ENCODE assay signal across 13 cellular contexts in genomic region chr3:171807129-171807675, GRCh38. TPM values are rescaled to one million over a fixed set of nuclear protein-coding genes. Genes with fewer than 3 reads are reported as not detected.
DNase-seq lines count a peak whose midpoint lies in the region; ATAC-seq and TF ChIP-seq lines count a peak whose summit lies in the region.
"Had no signal": no experiment of that assay in that cellular context is flagged by ENCODE, and none has a peak within 500 bp of the region (broad histone marks: within the 10 kb centered on the region; RNA-seq: fewer than 3 reads in every experiment).

No MANE protein-coding gene starts in this region.

- H3K27me3 ChIP-seq in left ventricle myocardium inferior (ENCODE audit: low read depth) (no peaks in the 10 kb centered on the region), colonic mucosa (no peaks in the 10 kb centered on the region), muscle layer of duodenum (ENCODE audit: low read depth, low read length) (no peaks in the 10 kb centered on the region)

- H3K27ac ChIP-seq in left ventricle myocardium inferior (replicated peaks) (peak overlapping the region; percentile 86), colonic mucosa (peak overlapping the region; percentile 70), muscle layer of duodenum (ENCODE audit: low read length) (peak overlapping the region; percentile 63), urinary bladder (ENCODE audit: low read depth) (peak overlapping the region; percentile 76)
- H3K27ac ChIP-seq: VCaP had no signal

- TF ChIP-seq CTCF in left ventricle myocardium inferior (IDR thresholded peaks at IDR 0.05; ENCODE audit: borderline replicate concordance) (no peak), colonic mucosa (IDR thresholded peaks at IDR 0.05) (no peak), GM13976 (IDR thresholded peaks at IDR 0.05; ENCODE audit: borderline replicate concordance, control extremely low read depth, extremely low read depth, insufficient read depth, missing control alignments) (no peak)

- H3K36me3 ChIP-seq in left ventricle myocardium inferior (no peaks in the 10 kb centered on the region), colonic mucosa (no peaks in the 10 kb centered on the region), muscle layer of duodenum (ENCODE audit: control insufficient read depth in 1 of 2, insufficient read depth in 2 of 2, low read length in 2 of 2) (peaks cover 0 to 7% of the 10 kb centered on the region in 2 donors), urinary bladder (ENCODE audit: insufficient read depth) (no peaks in the 10 kb centered on the region)

- ATAC-seq in Right ventricle myocardium superior (ENCODE audit: poor library complexity): no peak
- no peak for ATAC-seq in HG03442 (IDR thresholded peaks at IDR 0.05; ENCODE audit: unreplicated experiment)
- ATAC-seq: activated CD8-positive, alpha-beta T cell treated with anti-CD3 and anti-CD28 coated beads for 36 hours had no signal

- DNase-seq in left ventricle myocardium inferior: no peak
- DNase-seq in Right ventricle myocardium superior: no peak
- no peak for DNase-seq in colonic mucosa
- no peak for DNase-seq in HPDE6-E6E7 (ENCODE audit: extremely low spot score)
- DNase-seq in GM13976 (ENCODE audit: low spot score): no peak
- DNase-seq: activated CD8-positive, alpha-beta T cell treated with anti-CD3 and anti-CD28 coated beads for 36 hours; NCI-H1694; NCI-H446 had no signal

- in situ Hi-C loops in GM13976 (cut with MboI; ENCODE audit: low sequenced_read_pairs, unreplicated experiment): no loop called here

- peaks cover 64% of the 10 kb centered on the region for H3K4me1 ChIP-seq in left ventricle myocardium inferior
- H3K4me1 ChIP-seq in colonic mucosa: peaks cover 4% of the 10 kb centered on the region
- H3K4me1 ChIP-seq in muscle layer of duodenum (ENCODE audit: control insufficient read depth in 1 of 2, insufficient read depth in 2 of 2, low read length in 2 of 2): peaks cover 6 to 15% of the 10 kb centered on the region in 2 donors
- no peaks in the 10 kb centered on the region for H3K4me1 ChIP-seq in urinary bladder (ENCODE audit: insufficient read depth)

- WGBS in urinary bladder: 93% methylated on average over 7 of the region's 7 CpGs

- H3K4me3 ChIP-seq in left ventricle myocardium inferior: no peak overlapping the region
- H3K4me3 ChIP-seq in colonic mucosa: no peak overlapping the region
- H3K4me3 ChIP-seq in muscle layer of duodenum (ENCODE audit: low read depth in 1 of 2, low read length in 2 of 2): no peak overlapping the region
- H3K4me3 ChIP-seq in urinary bladder (ENCODE audit: low read depth, low read length): no peak overlapping the region
- H3K4me3 ChIP-seq: lung had no signal

- H3K9me3 ChIP-seq in left ventricle myocardium inferior (replicated peaks) (no peaks in the 10 kb centered on the region), colonic mucosa (no peaks in the 10 kb centered on the region), muscle layer of duodenum (ENCODE audit: control insufficient read depth in 1 of 2, low read length in 2 of 2) (no peaks in the 10 kb centered on the region)

- no peak overlapping the region for H3K9ac ChIP-seq in colonic mucosa (ENCODE audit: low read depth in 2 of 2, low read length in 2 of 2)

- intact Hi-C loops in left ventricle myocardium inferior (cut with micrococcal nuclease) (no loop called here), Right ventricle myocardium superior (cut with DNase I) (no loop called here), colonic mucosa (cut with DNase I) (no loop called here)

RNA-seq across cellular contexts. Expression of gene PLD1, which starts 3.1 kb away (rescaled TPM):
- total RNA-seq in left ventricle myocardium inferior (59.5 TPM), Right ventricle myocardium superior (64.3 TPM), colonic mucosa (10 to 100 TPM; 49.6 to 81.3 TPM), urinary bladder (43.3 TPM)
- polyA plus RNA-seq in urinary bladder: 3.5 TPM

RNA-seq across cellular contexts. Expression of gene TMEM212, which starts 35.9 kb away (rescaled TPM):
- not detected for total RNA-seq in left ventricle myocardium inferior
- total RNA-seq in Right ventricle myocardium superior: not detected
- total RNA-seq in colonic mucosa: not detected
- not detected for total RNA-seq in urinary bladder
- polyA plus RNA-seq in urinary bladder: not detected
- total RNA-seq: activated CD8-positive, alpha-beta T cell treated with anti-CD3 and anti-CD28 coated beads for 36 hours had no signal
